In the genomic region with DNA sequence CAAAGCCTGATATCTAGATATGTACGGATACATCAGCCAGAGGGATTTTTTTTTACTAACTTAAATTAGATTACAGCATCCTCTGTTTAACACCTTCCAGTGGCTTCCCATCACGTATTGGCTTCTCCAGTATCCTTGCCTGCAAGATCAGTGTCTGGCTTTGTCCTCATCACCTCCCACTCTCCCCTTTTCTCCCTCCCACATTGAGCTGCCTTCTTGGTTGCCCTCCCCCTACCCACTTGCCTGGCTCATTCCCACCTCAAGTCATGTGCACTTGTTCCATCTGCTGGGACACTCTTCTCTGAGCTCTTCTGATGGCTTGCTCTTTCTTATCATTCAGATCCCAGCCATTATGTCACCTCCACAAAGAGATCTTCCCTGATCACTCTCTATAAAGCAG, we compare ENCODE assay signal across 9 cellular contexts.
"Had no signal": no experiment of that assay in that cellular context is flagged by ENCODE, and none has a peak within 500 bp of the region (broad histone marks: within the 10 kb centered on the region; RNA-seq: fewer than 3 reads in every experiment).

No MANE protein-coding gene starts in this region.

- H3K36me3 Mint-ChIP-seq: IgD-negative memory B cell had no signal

- H3K4me2 ChIP-seq: KMS-11 had no signal

- H3K27ac Mint-ChIP-seq: IgD-negative memory B cell had no signal

- H3K9ac ChIP-seq: KMS-11 had no signal

- H3K4me3 ChIP-seq: K562 had no signal

- DNase-seq: IMR-90, KBM-7, KG1 had no signal

- ATAC-seq: HepG2, K562 had no signal

- H3K27me3 Mint-ChIP-seq: IgD-negative memory B cell had no signal

- H3K4me3 Mint-ChIP-seq: IgD-negative memory B cell had no signal

- H3K4me1 Mint-ChIP-seq: IgD-negative memory B cell had no signal

- FAIRE-seq: HepG2, HTR-8/SVneo, K562 had no signal

- H3K27ac ChIP-seq: HL-60, KMS-11 had no signal
